1 cellular context compared by ENCODE assay signal in the genomic region with DNA sequence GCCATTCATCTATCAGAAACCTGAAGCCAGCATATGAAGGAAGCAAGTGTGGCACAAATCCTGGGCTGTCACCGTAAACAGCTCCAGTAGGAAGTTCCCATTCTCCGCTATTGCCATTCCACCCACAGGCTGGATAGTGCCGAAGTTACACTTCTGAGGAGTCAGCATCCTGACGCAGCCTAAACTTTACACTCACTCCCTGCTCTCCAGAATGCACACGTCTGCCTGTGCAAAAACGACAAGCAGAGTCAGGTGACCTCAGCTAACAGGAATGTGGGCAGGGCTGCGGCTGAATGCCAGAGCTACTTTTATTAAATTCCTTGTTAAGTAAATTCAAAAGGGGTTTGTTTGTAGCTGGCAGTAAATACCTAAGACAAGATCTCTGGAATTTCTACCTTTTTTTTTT.
TF ChIP-seq lines count a peak whose summit lies in the region.

No MANE protein-coding gene starts in this region.

TF ChIP-seq in HepG2, 621 proteins besides CTCF, POLR2A, EP300 and RAD21 (continued from another document and continues in another):
- no peak for TF ChIP-seq ZNF407 (CRISPR knock-in tag; IDR thresholded peaks at IDR 0.05; ENCODE audit: not compliant biosample characterization)
- TF ChIP-seq FOXK2 (IDR thresholded peaks at IDR 0.05): no peak
- no peak for TF ChIP-seq NAIF1 (CRISPR knock-in tag; IDR thresholded peaks at IDR 0.05; ENCODE audit: borderline replicate concordance)
- TF ChIP-seq RERE (CRISPR knock-in tag; IDR thresholded peaks at IDR 0.05; ENCODE audit: low read depth): no peak
- no peak for TF ChIP-seq RBM39 (IDR thresholded peaks at IDR 0.05; ENCODE audit: low read depth, low read length, poor library complexity, severe bottlenecking)
- TF ChIP-seq RFX1 (IDR thresholded peaks at IDR 0.05): no peak
- TF ChIP-seq ZNF563 (CRISPR knock-in tag; IDR thresholded peaks at IDR 0.05): no peak
- TF ChIP-seq HNRNPLL (IDR thresholded peaks at IDR 0.05; ENCODE audit: low read depth, low read length, poor library complexity, severe bottlenecking): no peak
- TF ChIP-seq, protein P1, sequence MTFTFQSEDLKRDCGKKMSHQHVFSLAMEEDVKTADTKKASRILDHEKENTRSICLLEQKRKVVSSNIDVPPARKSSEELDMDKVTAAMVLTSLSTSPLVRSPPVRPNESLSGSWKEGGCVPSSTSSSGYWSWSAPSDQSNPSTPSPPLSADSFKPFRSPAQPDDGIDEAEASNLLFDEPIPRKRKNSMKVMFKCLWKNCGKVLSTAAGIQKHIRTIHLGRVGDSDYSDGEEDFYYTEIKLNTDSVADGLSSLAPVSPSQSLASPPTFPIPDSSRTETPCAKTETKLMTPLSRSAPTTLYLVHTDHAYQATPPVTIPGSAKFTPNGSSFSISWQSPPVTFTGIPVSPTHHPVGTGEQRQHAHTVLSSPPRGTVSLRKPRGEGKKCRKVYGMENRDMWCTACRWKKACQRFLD (CRISPR knock-in tag; IDR thresholded peaks at IDR 0.05; ENCODE audit: borderline replicate concordance): no peak
- TF ChIP-seq FOXK1 (CRISPR knock-in tag; IDR thresholded peaks at IDR 0.05; ENCODE audit: borderline replicate concordance, low read depth): peak; percentile 51; the same call in 1 of the 2 replicates
- TF ChIP-seq NKX3-1 (CRISPR knock-in tag; IDR thresholded peaks at IDR 0.05): no peak
- no peak for TF ChIP-seq KDM6A (CRISPR knock-in tag; IDR thresholded peaks at IDR 0.05; ENCODE audit: low read depth)
- TF ChIP-seq BRD4 (CRISPR knock-in tag; IDR thresholded peaks at IDR 0.05): no peak
- no peak for TF ChIP-seq KLF15 (CRISPR knock-in tag; IDR thresholded peaks at IDR 0.05; ENCODE audit: borderline replicate concordance)
- no peak for TF ChIP-seq HNF4A (CRISPR knock-in tag; IDR thresholded peaks at IDR 0.05)
- TF ChIP-seq CAMTA2 (CRISPR knock-in tag; IDR thresholded peaks at IDR 0.05; ENCODE audit: borderline replicate concordance): no peak
- no peak for TF ChIP-seq ZNF337 (CRISPR knock-in tag; IDR thresholded peaks at IDR 0.05; ENCODE audit: borderline replicate concordance, low read depth)
- no peak for TF ChIP-seq DPF2 (CRISPR knock-in tag; IDR thresholded peaks at IDR 0.05; ENCODE audit: borderline replicate concordance, low read depth)
- peak; percentile 52 for TF ChIP-seq ELF3 (CRISPR knock-in tag; IDR thresholded peaks at IDR 0.05)
- TF ChIP-seq HINFP (CRISPR knock-in tag; IDR thresholded peaks at IDR 0.05; ENCODE audit: low read depth): no peak
- TF ChIP-seq PAF1 (CRISPR knock-in tag; IDR thresholded peaks at IDR 0.05): peak; percentile 87; the same call in 1 of the 2 replicates
- TF ChIP-seq NFKBIZ (CRISPR knock-in tag; IDR thresholded peaks at IDR 0.05): no peak
- no peak for TF ChIP-seq ZBTB2 (CRISPR knock-in tag; IDR thresholded peaks at IDR 0.05; ENCODE audit: low read depth)
- no peak for TF ChIP-seq CHD4 (IDR thresholded peaks at IDR 0.05; ENCODE audit: borderline replicate concordance, low read length)
- TF ChIP-seq ZMYM3 (CRISPR knock-in tag; IDR thresholded peaks at IDR 0.05): no peak
- TF ChIP-seq KDM2A (CRISPR knock-in tag; IDR thresholded peaks at IDR 0.05; ENCODE audit: borderline replicate concordance, low read depth): peak; percentile 87
- TF ChIP-seq ZNF841 (CRISPR knock-in tag; IDR thresholded peaks at IDR 0.05; ENCODE audit: borderline replicate concordance): no peak
- TF ChIP-seq ZNF34 (CRISPR knock-in tag; IDR thresholded peaks at IDR 0.05; ENCODE audit: borderline replicate concordance): no peak
- TF ChIP-seq, protein P2, sequence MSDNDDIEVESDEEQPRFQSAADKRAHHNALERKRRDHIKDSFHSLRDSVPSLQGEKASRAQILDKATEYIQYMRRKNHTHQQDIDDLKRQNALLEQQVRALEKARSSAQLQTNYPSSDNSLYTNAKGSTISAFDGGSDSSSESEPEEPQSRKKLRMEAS (IDR thresholded peaks at IDR 0.05): no peak
- TF ChIP-seq TFAP4 (IDR thresholded peaks at IDR 0.05; ENCODE audit: borderline replicate concordance, low read depth): no peak; the same call in 1 of the 2 replicates
- TF ChIP-seq, protein P3, sequence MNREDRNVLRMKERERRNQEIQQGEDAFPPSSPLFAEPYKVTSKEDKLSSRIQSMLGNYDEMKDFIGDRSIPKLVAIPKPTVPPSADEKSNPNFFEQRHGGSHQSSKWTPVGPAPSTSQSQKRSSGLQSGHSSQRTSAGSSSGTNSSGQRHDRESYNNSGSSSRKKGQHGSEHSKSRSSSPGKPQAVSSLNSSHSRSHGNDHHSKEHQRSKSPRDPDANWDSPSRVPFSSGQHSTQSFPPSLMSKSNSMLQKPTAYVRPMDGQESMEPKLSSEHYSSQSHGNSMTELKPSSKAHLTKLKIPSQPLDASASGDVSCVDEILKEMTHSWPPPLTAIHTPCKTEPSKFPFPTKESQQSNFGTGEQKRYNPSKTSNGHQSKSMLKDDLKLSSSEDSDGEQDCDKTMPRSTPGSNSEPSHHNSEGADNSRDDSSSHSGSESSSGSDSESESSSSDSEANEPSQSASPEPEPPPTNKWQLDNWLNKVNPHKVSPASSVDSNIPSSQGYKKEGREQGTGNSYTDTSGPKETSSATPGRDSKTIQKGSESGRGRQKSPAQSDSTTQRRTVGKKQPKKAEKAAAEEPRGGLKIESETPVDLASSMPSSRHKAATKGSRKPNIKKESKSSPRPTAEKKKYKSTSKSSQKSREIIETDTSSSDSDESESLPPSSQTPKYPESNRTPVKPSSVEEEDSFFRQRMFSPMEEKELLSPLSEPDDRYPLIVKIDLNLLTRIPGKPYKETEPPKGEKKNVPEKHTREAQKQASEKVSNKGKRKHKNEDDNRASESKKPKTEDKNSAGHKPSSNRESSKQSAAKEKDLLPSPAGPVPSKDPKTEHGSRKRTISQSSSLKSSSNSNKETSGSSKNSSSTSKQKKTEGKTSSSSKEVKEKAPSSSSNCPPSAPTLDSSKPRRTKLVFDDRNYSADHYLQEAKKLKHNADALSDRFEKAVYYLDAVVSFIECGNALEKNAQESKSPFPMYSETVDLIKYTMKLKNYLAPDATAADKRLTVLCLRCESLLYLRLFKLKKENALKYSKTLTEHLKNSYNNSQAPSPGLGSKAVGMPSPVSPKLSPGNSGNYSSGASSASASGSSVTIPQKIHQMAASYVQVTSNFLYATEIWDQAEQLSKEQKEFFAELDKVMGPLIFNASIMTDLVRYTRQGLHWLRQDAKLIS (CRISPR knock-in tag; IDR thresholded peaks at IDR 0.05): no peak
